Comparison of ENCODE assay signal across 1 cellular context in the genomic region with DNA sequence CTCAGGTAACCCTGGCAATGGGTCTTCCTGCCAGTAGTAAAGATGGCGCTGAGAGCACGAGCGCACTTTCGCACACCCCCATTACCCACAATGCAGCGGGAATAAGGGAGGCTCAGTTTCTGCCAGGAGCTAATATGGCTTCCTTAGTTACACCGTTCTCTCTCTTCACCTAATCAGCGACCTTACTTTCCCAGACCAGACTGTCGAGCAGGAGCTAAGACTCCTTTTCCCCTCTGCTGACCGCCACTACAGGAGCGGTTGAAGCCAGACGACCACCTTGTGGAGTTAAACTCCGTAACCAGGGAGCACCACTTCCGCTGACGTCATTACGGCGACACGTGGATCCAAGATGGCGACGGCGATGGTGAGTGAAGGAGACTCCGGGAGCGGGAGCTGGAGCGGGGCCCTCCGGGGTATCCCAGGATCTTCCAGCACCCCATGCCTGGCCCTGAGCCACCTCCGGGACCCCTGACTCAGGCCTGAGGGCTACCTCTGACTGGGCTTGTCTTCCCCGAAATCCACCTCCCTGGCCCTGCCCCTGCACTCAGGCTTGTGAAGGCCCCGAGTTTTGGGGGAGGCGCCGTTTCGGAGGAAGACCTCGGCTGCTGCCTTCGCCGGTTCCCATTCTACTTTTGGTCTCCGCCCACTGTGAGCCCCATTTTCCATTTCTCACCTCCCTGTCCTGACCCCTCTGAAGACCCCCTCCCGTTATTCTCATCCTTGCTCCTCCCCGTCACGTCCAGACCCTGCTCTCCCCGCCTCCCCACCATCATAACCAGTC.
TF ChIP-seq lines count a peak whose summit lies in the region.

TM9SF4 (plus strand) TSS at position 323 of the 781 bp plus-strand sequence; CDS start at position 350, 27 bp downstream.

TF ChIP-seq in A549, 52 proteins besides CTCF, POLR2A, EP300 and RAD21 (continued from another document):
- TF ChIP-seq, protein P1, sequence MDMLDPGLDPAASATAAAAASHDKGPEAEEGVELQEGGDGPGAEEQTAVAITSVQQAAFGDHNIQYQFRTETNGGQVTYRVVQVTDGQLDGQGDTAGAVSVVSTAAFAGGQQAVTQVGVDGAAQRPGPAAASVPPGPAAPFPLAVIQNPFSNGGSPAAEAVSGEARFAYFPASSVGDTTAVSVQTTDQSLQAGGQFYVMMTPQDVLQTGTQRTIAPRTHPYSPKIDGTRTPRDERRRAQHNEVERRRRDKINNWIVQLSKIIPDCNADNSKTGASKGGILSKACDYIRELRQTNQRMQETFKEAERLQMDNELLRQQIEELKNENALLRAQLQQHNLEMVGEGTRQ (IDR thresholded peaks at IDR 0.05): peak; percentile 53
- no peak for TF ChIP-seq HES2 (IDR thresholded peaks at IDR 0.05)
- TF ChIP-seq RCOR1 (IDR thresholded peaks at IDR 0.05; ENCODE audit: low read depth, low read length): no peak
- TF ChIP-seq RNF2 (IDR thresholded peaks at IDR 0.05; ENCODE audit: borderline replicate concordance, low read depth): no peak
- TF ChIP-seq CHD4 (IDR thresholded peaks at IDR 0.05; ENCODE audit: borderline replicate concordance): no peak
- TF ChIP-seq NFE2L2 (conservative IDR thresholded peaks at IDR 0.05; ENCODE audit: low read length): no peak
- TF ChIP-seq HMGXB4 (CRISPR knock-in tag; IDR thresholded peaks at IDR 0.05; ENCODE audit: borderline replicate concordance): peak; percentile 54; the same call in 1 of the 2 replicates
- peak; percentile 25; the same call in 1 of the 2 replicates for TF ChIP-seq HOXB13 (CRISPR knock-in tag; IDR thresholded peaks at IDR 0.05; ENCODE audit: low read depth)
- no peak for TF ChIP-seq HOXA7 (CRISPR knock-in tag; IDR thresholded peaks at IDR 0.05)
- peak; percentile 59 for TF ChIP-seq KDM5A (IDR thresholded peaks at IDR 0.05)
- TF ChIP-seq, protein P2, sequence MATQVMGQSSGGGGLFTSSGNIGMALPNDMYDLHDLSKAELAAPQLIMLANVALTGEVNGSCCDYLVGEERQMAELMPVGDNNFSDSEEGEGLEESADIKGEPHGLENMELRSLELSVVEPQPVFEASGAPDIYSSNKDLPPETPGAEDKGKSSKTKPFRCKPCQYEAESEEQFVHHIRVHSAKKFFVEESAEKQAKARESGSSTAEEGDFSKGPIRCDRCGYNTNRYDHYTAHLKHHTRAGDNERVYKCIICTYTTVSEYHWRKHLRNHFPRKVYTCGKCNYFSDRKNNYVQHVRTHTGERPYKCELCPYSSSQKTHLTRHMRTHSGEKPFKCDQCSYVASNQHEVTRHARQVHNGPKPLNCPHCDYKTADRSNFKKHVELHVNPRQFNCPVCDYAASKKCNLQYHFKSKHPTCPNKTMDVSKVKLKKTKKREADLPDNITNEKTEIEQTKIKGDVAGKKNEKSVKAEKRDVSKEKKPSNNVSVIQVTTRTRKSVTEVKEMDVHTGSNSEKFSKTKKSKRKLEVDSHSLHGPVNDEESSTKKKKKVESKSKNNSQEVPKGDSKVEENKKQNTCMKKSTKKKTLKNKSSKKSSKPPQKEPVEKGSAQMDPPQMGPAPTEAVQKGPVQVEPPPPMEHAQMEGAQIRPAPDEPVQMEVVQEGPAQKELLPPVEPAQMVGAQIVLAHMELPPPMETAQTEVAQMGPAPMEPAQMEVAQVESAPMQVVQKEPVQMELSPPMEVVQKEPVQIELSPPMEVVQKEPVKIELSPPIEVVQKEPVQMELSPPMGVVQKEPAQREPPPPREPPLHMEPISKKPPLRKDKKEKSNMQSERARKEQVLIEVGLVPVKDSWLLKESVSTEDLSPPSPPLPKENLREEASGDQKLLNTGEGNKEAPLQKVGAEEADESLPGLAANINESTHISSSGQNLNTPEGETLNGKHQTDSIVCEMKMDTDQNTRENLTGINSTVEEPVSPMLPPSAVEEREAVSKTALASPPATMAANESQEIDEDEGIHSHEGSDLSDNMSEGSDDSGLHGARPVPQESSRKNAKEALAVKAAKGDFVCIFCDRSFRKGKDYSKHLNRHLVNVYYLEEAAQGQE (IDR thresholded peaks at IDR 0.05): no peak
- TF ChIP-seq, protein P3, sequence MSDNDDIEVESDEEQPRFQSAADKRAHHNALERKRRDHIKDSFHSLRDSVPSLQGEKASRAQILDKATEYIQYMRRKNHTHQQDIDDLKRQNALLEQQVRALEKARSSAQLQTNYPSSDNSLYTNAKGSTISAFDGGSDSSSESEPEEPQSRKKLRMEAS (IDR thresholded peaks at IDR 0.05): peak; percentile 91
- TF ChIP-seq ELK1 (IDR thresholded peaks at IDR 0.05; ENCODE audit: low read depth, low read length): no peak
- peak; percentile 70; the same call in 1 of the 2 replicates for TF ChIP-seq RFX5 (IDR thresholded peaks at IDR 0.05)
- no peak for TF ChIP-seq HEYL (CRISPR knock-in tag; IDR thresholded peaks at IDR 0.05)
- TF ChIP-seq CEBPB (IDR thresholded peaks at IDR 0.05): no peak
- no peak for TF ChIP-seq JUNB (IDR thresholded peaks at IDR 0.05)
- TF ChIP-seq FOSB (CRISPR knock-in tag; IDR thresholded peaks at IDR 0.05): no peak
- no peak for TF ChIP-seq ZFP36 (IDR thresholded peaks at IDR 0.05; ENCODE audit: borderline replicate concordance, partially characterized antibody)
- no peak for TF ChIP-seq ZC3H11A (IDR thresholded peaks at IDR 0.05)
- TF ChIP-seq CBX2 (IDR thresholded peaks at IDR 0.05; ENCODE audit: borderline replicate concordance, low read depth): no peak
- TF ChIP-seq EHMT2 (IDR thresholded peaks at IDR 0.05; ENCODE audit: low read depth): no peak
- TF ChIP-seq HOXB5 (CRISPR knock-in tag; IDR thresholded peaks at IDR 0.05): no peak; the same call in 1 of the 2 replicates
- no peak for TF ChIP-seq FOXS1 (CRISPR knock-in tag; IDR thresholded peaks at IDR 0.05)
- no peak for TF ChIP-seq CBX8 (IDR thresholded peaks at IDR 0.05)
- TF ChIP-seq, protein P4, sequence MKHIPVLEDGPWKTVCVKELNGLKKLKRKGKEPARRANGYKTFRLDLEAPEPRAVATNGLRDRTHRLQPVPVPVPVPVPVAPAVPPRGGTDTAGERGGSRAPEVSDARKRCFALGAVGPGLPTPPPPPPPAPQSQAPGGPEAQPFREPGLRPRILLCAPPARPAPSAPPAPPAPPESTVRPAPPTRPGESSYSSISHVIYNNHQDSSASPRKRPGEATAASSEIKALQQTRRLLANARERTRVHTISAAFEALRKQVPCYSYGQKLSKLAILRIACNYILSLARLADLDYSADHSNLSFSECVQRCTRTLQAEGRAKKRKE (CRISPR knock-in tag; IDR thresholded peaks at IDR 0.05; ENCODE audit: low read depth): no peak
- no peak for TF ChIP-seq RARB (CRISPR knock-in tag; IDR thresholded peaks at IDR 0.05)
- TF ChIP-seq FOSL2 (IDR thresholded peaks at IDR 0.05): no peak
- TF ChIP-seq FOSL2 (CRISPR knock-in tag; IDR thresholded peaks at IDR 0.05): peak; percentile 62
- no peak for TF ChIP-seq SREBF2 (IDR thresholded peaks at IDR 0.05)
- TF ChIP-seq ESRRA (IDR thresholded peaks at IDR 0.05; ENCODE audit: borderline replicate concordance, low read length): no peak
- TF ChIP-seq MYC (IDR thresholded peaks at IDR 0.05; ENCODE audit: borderline replicate concordance, low read length): peak; percentile 89
- no peak for TF ChIP-seq NR3C1 (IDR thresholded peaks at IDR 0.05)
- TF ChIP-seq MAZ (IDR thresholded peaks at IDR 0.05; ENCODE audit: borderline replicate concordance, low read depth, low read length): no peak
